Comparison of ENCODE assay signal across 1 cellular context in the genomic region with DNA sequence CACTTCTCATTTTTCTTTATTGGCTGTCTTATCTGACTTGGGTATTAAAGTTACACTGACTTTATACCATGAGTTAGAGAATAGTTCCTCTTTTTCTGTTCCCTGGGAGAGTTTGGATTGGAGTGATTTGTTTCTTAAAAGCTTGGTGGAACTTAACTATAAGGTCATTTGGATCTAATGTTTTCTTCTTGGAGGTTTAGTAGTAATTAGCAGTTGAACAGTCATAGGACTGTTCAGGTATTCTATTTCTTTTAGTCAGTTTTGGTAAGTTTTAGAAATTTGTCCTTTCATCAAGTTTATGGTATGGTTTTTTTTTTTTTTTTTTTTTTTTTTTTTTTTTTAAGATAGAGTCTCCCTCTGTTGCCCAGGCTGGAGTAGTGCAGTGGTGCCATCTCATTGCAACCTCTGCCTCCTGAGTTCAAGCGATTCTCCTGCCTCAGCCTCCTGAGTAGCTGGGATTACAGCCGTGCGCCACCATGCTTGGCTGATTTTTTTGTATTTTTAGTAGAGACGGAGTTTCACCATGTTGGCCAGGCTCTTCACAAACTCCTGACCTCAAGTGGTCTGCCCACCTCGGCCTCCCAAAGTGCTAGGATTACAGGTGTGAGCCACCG.
A peak's percentile ranks its signal among the peaks of the same experiment; 100 is the strongest.
TF ChIP-seq lines count a peak whose summit lies in the region.

No MANE protein-coding gene starts in this region.

TF ChIP-seq in K562, 482 proteins besides CTCF, POLR2A, EP300 and RAD21 (continued from another document and continues in another):
- no peak for TF ChIP-seq RHOXF2B (CRISPR knock-in tag; conservative IDR thresholded peaks at IDR 0.05)
- no peak for TF ChIP-seq FOXA1 (IDR thresholded peaks at IDR 0.05; ENCODE audit: borderline replicate concordance)
- no peak for TF ChIP-seq FIP1L1 (IDR thresholded peaks at IDR 0.05; ENCODE audit: low read depth, low read length, poor library complexity, severe bottlenecking)
- peak; percentile 21 for TF ChIP-seq BRD9 (IDR thresholded peaks at IDR 0.05; ENCODE audit: low read depth, partially characterized antibody)
- TF ChIP-seq ZNF41 (CRISPR knock-in tag; conservative IDR thresholded peaks at IDR 0.05) = no peak
- TF ChIP-seq, protein P1, sequence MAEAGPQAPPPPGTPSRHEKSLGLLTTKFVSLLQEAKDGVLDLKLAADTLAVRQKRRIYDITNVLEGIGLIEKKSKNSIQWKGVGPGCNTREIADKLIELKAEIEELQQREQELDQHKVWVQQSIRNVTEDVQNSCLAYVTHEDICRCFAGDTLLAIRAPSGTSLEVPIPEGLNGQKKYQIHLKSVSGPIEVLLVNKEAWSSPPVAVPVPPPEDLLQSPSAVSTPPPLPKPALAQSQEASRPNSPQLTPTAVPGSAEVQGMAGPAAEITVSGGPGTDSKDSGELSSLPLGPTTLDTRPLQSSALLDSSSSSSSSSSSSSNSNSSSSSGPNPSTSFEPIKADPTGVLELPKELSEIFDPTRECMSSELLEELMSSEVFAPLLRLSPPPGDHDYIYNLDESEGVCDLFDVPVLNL (CRISPR knock-in tag; IDR thresholded peaks at IDR 0.05; ENCODE audit: low read depth) = no peak
- TF ChIP-seq CBX8 (IDR thresholded peaks at IDR 0.05; ENCODE audit: borderline replicate concordance, extremely low read depth, low read depth, low read length, poor library complexity, severe bottlenecking) = no peak
- no peak for TF ChIP-seq JUN (IDR thresholded peaks at IDR 0.05; ENCODE audit: borderline replicate concordance, low read depth, low read length)
- no peak for TF ChIP-seq JUN (CRISPR knock-in tag; IDR thresholded peaks at IDR 0.05; ENCODE audit: borderline replicate concordance)
- TF ChIP-seq CBFA2T2 (conservative IDR thresholded peaks at IDR 0.05) = no peak
- TF ChIP-seq FOXO4 (CRISPR knock-in tag; IDR thresholded peaks at IDR 0.05) = no peak
- no peak for TF ChIP-seq ARHGAP35 (IDR thresholded peaks at IDR 0.05; ENCODE audit: partially characterized antibody)
- no peak for TF ChIP-seq EP400 (IDR thresholded peaks at IDR 0.05)
- peak in 1 of 2 experiments; percentile 26; a peak in 1 of 4 replicates for TF ChIP-seq KDM1A (IDR thresholded peaks at IDR 0.05)
- TF ChIP-seq ZZZ3 (IDR thresholded peaks at IDR 0.05) = no peak
- no peak for TF ChIP-seq EHMT2 (IDR thresholded peaks at IDR 0.05)
- TF ChIP-seq NFRKB (IDR thresholded peaks at IDR 0.05; ENCODE audit: low read depth) = no peak
- no peak for TF ChIP-seq NFXL1 (CRISPR knock-in tag; IDR thresholded peaks at IDR 0.05)
- no peak for TF ChIP-seq MGA (IDR thresholded peaks at IDR 0.05)
- no peak for TF ChIP-seq POLR2AphosphoS5 (IDR thresholded peaks at IDR 0.05; ENCODE audit: control insufficient read depth, insufficient read depth, low read depth, low read length)
- no peak for TF ChIP-seq ETV1 (tag; conservative IDR thresholded peaks at IDR 0.05; ENCODE audit: low read depth)
- no peak for TF ChIP-seq PPARD (CRISPR knock-in tag; IDR thresholded peaks at IDR 0.05)
- no peak for TF ChIP-seq NFE2L1 (tag; IDR thresholded peaks at IDR 0.05; ENCODE audit: borderline replicate concordance, low read depth)
- peak; percentile 15; the same call in 1 of the 2 replicates for TF ChIP-seq SMARCE1 (IDR thresholded peaks at IDR 0.05)
- TF ChIP-seq TAF7 (tag; IDR thresholded peaks at IDR 0.05) = no peak
- TF ChIP-seq GABPB1 (CRISPR knock-in tag; IDR thresholded peaks at IDR 0.05) = no peak
- TF ChIP-seq ZNF316 (IDR thresholded peaks at IDR 0.05) = peak; percentile 40; the same call in 1 of the 2 replicates
- no peak for TF ChIP-seq ATF2 (CRISPR knock-in tag; IDR thresholded peaks at IDR 0.05)
- peak; percentile 53; the same call in 1 of the 2 replicates for TF ChIP-seq BCOR (IDR thresholded peaks at IDR 0.05)
- TF ChIP-seq, protein P2, sequence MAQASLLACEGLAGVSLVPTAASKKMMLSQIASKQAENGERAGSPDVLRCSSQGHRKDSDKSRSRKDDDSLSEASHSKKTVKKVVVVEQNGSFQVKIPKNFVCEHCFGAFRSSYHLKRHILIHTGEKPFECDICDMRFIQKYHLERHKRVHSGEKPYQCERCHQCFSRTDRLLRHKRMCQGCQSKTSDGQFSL (CRISPR knock-in tag; IDR thresholded peaks at IDR 0.05) = no peak
- TF ChIP-seq, protein P2 (tag; IDR thresholded peaks at IDR 0.05) = no peak
- no peak for TF ChIP-seq U2AF1 (optimal IDR thresholded peaks at IDR 0.05; ENCODE audit: low read depth, low read length)
- TF ChIP-seq ZNF239 (CRISPR knock-in tag; IDR thresholded peaks at IDR 0.05) = no peak
- TF ChIP-seq MNT (conservative IDR thresholded peaks at IDR 0.05) = no peak
- TF ChIP-seq SIRT6 (IDR thresholded peaks at IDR 0.05; ENCODE audit: low read depth, low read length) = no peak
- TF ChIP-seq, protein P3, sequence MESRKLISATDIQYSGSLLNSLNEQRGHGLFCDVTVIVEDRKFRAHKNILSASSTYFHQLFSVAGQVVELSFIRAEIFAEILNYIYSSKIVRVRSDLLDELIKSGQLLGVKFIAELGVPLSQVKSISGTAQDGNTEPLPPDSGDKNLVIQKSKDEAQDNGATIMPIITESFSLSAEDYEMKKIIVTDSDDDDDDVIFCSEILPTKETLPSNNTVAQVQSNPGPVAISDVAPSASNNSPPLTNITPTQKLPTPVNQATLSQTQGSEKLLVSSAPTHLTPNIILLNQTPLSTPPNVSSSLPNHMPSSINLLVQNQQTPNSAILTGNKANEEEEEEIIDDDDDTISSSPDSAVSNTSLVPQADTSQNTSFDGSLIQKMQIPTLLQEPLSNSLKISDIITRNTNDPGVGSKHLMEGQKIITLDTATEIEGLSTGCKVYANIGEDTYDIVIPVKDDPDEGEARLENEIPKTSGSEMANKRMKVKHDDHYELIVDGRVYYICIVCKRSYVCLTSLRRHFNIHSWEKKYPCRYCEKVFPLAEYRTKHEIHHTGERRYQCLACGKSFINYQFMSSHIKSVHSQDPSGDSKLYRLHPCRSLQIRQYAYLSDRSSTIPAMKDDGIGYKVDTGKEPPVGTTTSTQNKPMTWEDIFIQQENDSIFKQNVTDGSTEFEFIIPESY (CRISPR knock-in tag; IDR thresholded peaks at IDR 0.05) = no peak
- no peak for TF ChIP-seq FOXJ3 (CRISPR knock-in tag; IDR thresholded peaks at IDR 0.05)
- TF ChIP-seq ZNF780A (CRISPR knock-in tag; IDR thresholded peaks at IDR 0.05) = no peak
- no peak for TF ChIP-seq ZBTB17 (CRISPR knock-in tag; IDR thresholded peaks at IDR 0.05)
- no peak for TF ChIP-seq ZSCAN32 (CRISPR knock-in tag; IDR thresholded peaks at IDR 0.05)
- peak; percentile 47; the same call in 1 of the 2 replicates for TF ChIP-seq NBN (IDR thresholded peaks at IDR 0.05; ENCODE audit: low read depth)
- peak; percentile 13; the same call in 1 of the 2 replicates for TF ChIP-seq NFE2 (IDR thresholded peaks at IDR 0.05; ENCODE audit: low read depth)
